8 cellular contexts compared by ENCODE assay signal in genomic region chr7:107169120-107170050, GRCh38. TPM values are rescaled to one million over a fixed set of nuclear protein-coding genes. Genes with fewer than 3 reads are reported as not detected.
DNase-seq lines count a peak whose midpoint lies in the region; ATAC-seq and TF ChIP-seq lines count a peak whose summit lies in the region.

No MANE protein-coding gene starts in this region.

- H3K4me3 Mint-ChIP-seq in naive thymus-derived CD8-positive, alpha-beta T cell = peak overlapping the region; percentile 92 to 99 (median 96)
- H3K4me3 Mint-ChIP-seq in stimulated activated memory B cell treated with anti-CD40 and anti-IgM and Interleukin-4, amounts not matched to agents 10 μg/mL and 1 μg/mL and 100 μg/mL, for 72 hours = peak overlapping the region; percentile 90

- peak overlapping the region; percentile 84 for H3K4me3 ChIP-seq in GM23248
- peak overlapping the region; percentile 62 for H3K4me3 ChIP-seq in RWPE2 (ENCODE audit: severe bottlenecking)

- peak overlapping the region; percentile 98 to 100 (median 99) for H3K27ac Mint-ChIP-seq in naive thymus-derived CD8-positive, alpha-beta T cell
- peak overlapping the region; percentile 96 for H3K27ac Mint-ChIP-seq in stimulated activated memory B cell treated with anti-CD40 and anti-IgM and Interleukin-4, amounts not matched to agents 10 μg/mL and 1 μg/mL and 100 μg/mL, for 72 hours

- H3K9me3 ChIP-seq in GM23248 (ENCODE audit: low read depth) (no peaks in the 10 kb centered on the region), RWPE2 (ENCODE audit: severe bottlenecking) (no peaks in the 10 kb centered on the region)

- POLR2A ChIA-PET in naive thymus-derived CD8-positive, alpha-beta T cell (lab: Charles Lee) = interaction anchor here (0.5 to 4.0 kb wide), 32 partner anchors 8 to 1822 kb away, joined by 3 to 67 read pairs (median 7); partner anchors contain the start of genes CBLL1, CCDC71L, COG5 and DLD

- H3K4me2 ChIP-seq in GM23248 (ENCODE audit: unreplicated experiment) = peak overlapping the region; percentile 94

- peak overlapping the region; percentile 14 for H2AFZ ChIP-seq in GM23248

- H3K9ac ChIP-seq in GM23248 = peak overlapping the region; percentile 98

- H3K9me3 Mint-ChIP-seq in naive thymus-derived CD8-positive, alpha-beta T cell = no peaks in the 10 kb centered on the region
- no peaks in the 10 kb centered on the region for H3K9me3 Mint-ChIP-seq in stimulated activated memory B cell treated with anti-CD40 and anti-IgM and Interleukin-4, amounts not matched to agents 10 μg/mL and 1 μg/mL and 100 μg/mL, for 72 hours

- ATAC-seq in RWPE2 (ENCODE audit: low read depth) = peak; percentile 46
- peak; percentile 12 to 18 for ATAC-seq in naive thymus-derived CD8-positive, alpha-beta T cell
- ATAC-seq in stimulated activated memory B cell treated with anti-CD40 and anti-IgM and Interleukin-4, amounts not matched to agents 10 μg/mL and 1 μg/mL and 100 μg/mL, for 72 hours = peak; percentile 65

- peaks cover 16% of the 10 kb centered on the region; the same call in 1 of the 2 replicates for H4K20me1 ChIP-seq in GM23248 (ENCODE audit: insufficient read depth)

- peaks cover 0 to 6% (median 0%) of the 10 kb centered on the region in 5 donors for H3K27me3 Mint-ChIP-seq in naive thymus-derived CD8-positive, alpha-beta T cell
- H3K27me3 Mint-ChIP-seq in stimulated activated memory B cell treated with anti-CD40 and anti-IgM and Interleukin-4, amounts not matched to agents 10 μg/mL and 1 μg/mL and 100 μg/mL, for 72 hours = no peaks in the 10 kb centered on the region

- in situ Hi-C loops in GM23248 (cut with MboI) = no loop called here

- H3K79me2 ChIP-seq in GM23248 (ENCODE audit: insufficient read depth) = peaks cover 44% of the 10 kb centered on the region

- H3K27ac ChIP-seq in GM23248 (peak overlapping the region; percentile 95), RWPE2 (ENCODE audit: poor library complexity, severe bottlenecking) (peak overlapping the region; percentile 77)

- peak; percentile 13 for TF ChIP-seq CTCF in RWPE2 (IDR thresholded peaks at IDR 0.05; ENCODE audit: poor library complexity, severe bottlenecking)

- H3K27me3 ChIP-seq in GM23248 (replicated peaks; ENCODE audit: insufficient read depth) (no peaks in the 10 kb centered on the region), RWPE2 (ENCODE audit: insufficient read depth, poor library complexity, severe bottlenecking) (no peaks in the 10 kb centered on the region)

- no peaks in the 10 kb centered on the region for H3K9me2 ChIP-seq in GM23248 (ENCODE audit: insufficient read depth)

- H3F3A ChIP-seq in GM23248 (ENCODE audit: insufficient read depth) = peaks cover 26% of the 10 kb centered on the region

- no peaks in the 10 kb centered on the region for H3K36me3 ChIP-seq in GM23248 (ENCODE audit: low read depth)
- H3K36me3 ChIP-seq in RWPE2 (ENCODE audit: low read depth) = no peaks in the 10 kb centered on the region

- H3K4me1 ChIP-seq in GM23248 (ENCODE audit: insufficient read depth) = peaks cover 22% of the 10 kb centered on the region
- peaks cover 7% of the 10 kb centered on the region for H3K4me1 ChIP-seq in RWPE2 (ENCODE audit: insufficient read depth, poor library complexity, severe bottlenecking)

- DNase-seq in DMS114 treated with DMSO at 0.1 percent for 48 hours (lab: John Stamatoyannopoulos, UW; ENCODE audit: unreplicated experiment) = peak; percentile 87
- peak; percentile 98 for DNase-seq in GM23248
- DNase-seq in M059J (ENCODE audit: low read depth) = peak; percentile 98
- peak; percentile 93 for DNase-seq in RWPE2 (ENCODE audit: low spot score)
- DNase-seq in activated T-helper 9 cell treated with anti-CD3 and anti-CD28 coated beads, Interleukin-2, amount 50 U/mL, for 16 hours (ENCODE audit: low read depth) = peak; percentile 81
- peak; percentile 97 for DNase-seq in fibroblast of peridontal ligament (ENCODE audit: extremely low read depth)
- DNase-seq in naive thymus-derived CD8-positive, alpha-beta T cell = peak; percentile 75 to 91 (median 82)

- peaks cover 0 to 21% (median under 1%) of the 10 kb centered on the region in 3 donors for H3K36me3 Mint-ChIP-seq in naive thymus-derived CD8-positive, alpha-beta T cell
- peaks cover 3% of the 10 kb centered on the region for H3K36me3 Mint-ChIP-seq in stimulated activated memory B cell treated with anti-CD40 and anti-IgM and Interleukin-4, amounts not matched to agents 10 μg/mL and 1 μg/mL and 100 μg/mL, for 72 hours

- peaks cover 20 to 62% (median 45%) of the 10 kb centered on the region in 4 donors for H3K4me1 Mint-ChIP-seq in naive thymus-derived CD8-positive, alpha-beta T cell
- peaks cover 35% of the 10 kb centered on the region for H3K4me1 Mint-ChIP-seq in stimulated activated memory B cell treated with anti-CD40 and anti-IgM and Interleukin-4, amounts not matched to agents 10 μg/mL and 1 μg/mL and 100 μg/mL, for 72 hours

- WGBS in GM23248 (ENCODE audit: low coverage in 1 of 2, low lambda C conversion rate in 2 of 2, missing lambda C conversion rate in 2 of 2), 2 experiments = 1% methylated on average over 31 to 45 of the region's 73 CpGs

RNA-seq across cellular contexts. Expression of gene HBP1, which starts 0.6 kb away (rescaled TPM):
- total RNA-seq in GM23248 (2014; rRNA removed; shearing (Covaris generic)) = 87.5 and 102 TPM in 2 replicates
- polyA plus RNA-seq in GM23248 (2016; fragmentation: Nextera tagmentation; extraction: Ambion mirVana) = 75.6 and 77.3 TPM in 2 replicates
- 61.5 and 73.1 TPM in 2 replicates for total RNA-seq in M059J (2014; rRNA removed; shearing (Covaris generic))
- total RNA-seq in naive thymus-derived CD8-positive, alpha-beta T cell = 100 to 1,000 TPM; 135 to 136 TPM
- 10 to 100 TPM; 49.6 to 55.6 (median 50.3) TPM for polyA plus RNA-seq in naive thymus-derived CD8-positive, alpha-beta T cell

Comparison
In these comparisons a context has a peak if more than half of its experiments do, and no peak if none do; other contexts are left out.
1. Peak in every context shown above with its lines: DNase-seq, ATAC-seq, H3K4me3 ChIP-seq and H3K27ac ChIP-seq.
2. ATAC-seq: peak in every context shown above with its lines; median percentile 65 in stimulated activated memory B cell treated with anti-CD40 and anti-IgM and Interleukin-4, amounts not matched to agents 10 μg/mL and 1 μg/mL and 100 μg/mL, for 72 hours; 46 in RWPE2; 15 in naive thymus-derived CD8-positive, alpha-beta T cell.